Comparison of ENCODE assay signal across 30 cellular contexts in the genomic region with DNA sequence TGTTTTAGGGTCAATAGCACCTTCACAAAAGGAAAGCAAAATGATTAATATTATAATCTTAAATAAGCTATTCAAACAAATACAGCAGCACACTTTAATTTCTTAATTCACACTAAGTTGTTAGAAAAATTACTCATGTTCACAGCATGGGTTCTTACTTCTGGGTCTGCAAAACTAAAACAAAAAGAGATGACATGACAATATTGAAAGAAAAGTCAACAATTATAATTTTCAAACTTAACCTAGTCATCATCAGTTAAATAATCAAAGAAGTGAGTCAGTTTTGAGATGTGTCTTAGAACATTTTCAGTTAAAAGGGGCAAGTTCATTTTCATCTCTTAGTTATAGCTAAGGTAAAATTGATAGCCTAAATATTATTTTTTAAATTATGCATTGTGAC. TPM values are rescaled to one million over a fixed set of nuclear protein-coding genes. Genes with fewer than 3 reads are reported as not detected.
A peak's percentile ranks its signal among the peaks of the same experiment; 100 is the strongest.
DNase-seq lines count a peak whose midpoint lies in the region; ATAC-seq, FAIRE-seq and TF ChIP-seq lines count a peak whose summit lies in the region.
"Had no signal": no experiment of that assay in that cellular context is flagged by ENCODE, and none has a peak within 500 bp of the region (broad histone marks: within the 10 kb centered on the region; RNA-seq: fewer than 3 reads in every experiment).

No MANE protein-coding gene starts in this region.

- no peak for FAIRE-seq in HepG2 (lab: Jason Lieb, UNC)
- FAIRE-seq in K562 (lab: Jason Lieb, UNC) = no peak
- peak; percentile 5 for FAIRE-seq in small intestine (lab: Jason Lieb, UNC)
- FAIRE-seq: GM12878, GM12892, GM18507 had no signal

- no peaks in the 10 kb centered on the region for H3K9me1 ChIP-seq in K562 (ENCODE audit: control insufficient read depth, insufficient read depth, low read length)

- TF ChIP-seq POLR2A in HepG2 (IDR thresholded peaks at IDR 0.05; ENCODE audit: insufficient read depth in 1 of 2, low read depth in 2 of 2, low read length in 2 of 2) = no peak
- no peak for TF ChIP-seq POLR2A in right lobe of liver (IDR thresholded peaks at IDR 0.05)
- TF ChIP-seq POLR2A in K562 (conservative IDR thresholded peaks at IDR 0.05) = no peak

- intact Hi-C loops in HepG2 (cut with micrococcal nuclease; ENCODE audit: unreplicated experiment) = no loop called here
- intact Hi-C loops in right lobe of liver (cut with DNase I) = no loop called here
- intact Hi-C loops in K562 (cut with micrococcal nuclease) = no loop called here

- H3K4me3 Mint-ChIP-seq in activated T-helper 17 cell treated with anti-CD3 and anti-CD28 coated beads, Interleukin-2, amount 50 U/mL, for 72 hours = no peak overlapping the region
- H3K4me3 Mint-ChIP-seq: CD14-positive monocyte; CD4-positive, alpha-beta memory T cell; CD4-positive, CD25-positive, alpha-beta regulatory T cell; CD8-positive, alpha-beta memory T cell had no signal

- H3K9ac ChIP-seq in HepG2 (ENCODE audit: insufficient read depth, low read depth, low read length) (no peak overlapping the region), K562 (ENCODE audit: insufficient read depth in 1 of 2, low read depth in 2 of 2, low read length in 2 of 2) (no peak overlapping the region)
- H3K9ac ChIP-seq: BLaER1 had no signal

- POLR2A ChIA-PET in HepG2 (lab: Yijun Ruan, JAX) = no interaction called here
- POLR2A ChIA-PET in K562 (lab: Yijun Ruan, JAX) = no interaction called here

- H3K27me3 ChIP-seq in HepG2 (ENCODE audit: control insufficient read depth in 1 of 2, insufficient read depth in 2 of 2, low read length in 2 of 2) = no peaks in the 10 kb centered on the region
- no peaks in the 10 kb centered on the region for H3K27me3 ChIP-seq in right lobe of liver
- no peaks in the 10 kb centered on the region for H3K27me3 ChIP-seq in K562 (ENCODE audit: control insufficient read depth in 2 of 2, insufficient read depth in 2 of 2, low read length in 2 of 2)
- H3K27me3 ChIP-seq in small intestine (ENCODE audit: control insufficient read depth in 2 of 2, insufficient read depth in 2 of 2, low read length in 2 of 2) = no peaks in the 10 kb centered on the region
- H3K27me3 ChIP-seq in MG63 = no peaks in the 10 kb centered on the region
- H3K27me3 ChIP-seq: BE2C, BLaER1 had no signal

- no peak overlapping the region for H3K4me2 ChIP-seq in HepG2 (ENCODE audit: low read depth, low read length)
- no peak overlapping the region for H3K4me2 ChIP-seq in K562 (ENCODE audit: insufficient read depth, low read length)
- H3K4me2 ChIP-seq: BLaER1 had no signal

- H3K27me3 Mint-ChIP-seq in activated T-helper 17 cell treated with anti-CD3 and anti-CD28 coated beads, Interleukin-2, amount 50 U/mL, for 72 hours = peaks cover 20% of the 10 kb centered on the region
- H3K27me3 Mint-ChIP-seq: CD4-positive, CD25-positive, alpha-beta regulatory T cell had no signal

- DNase-seq in HepG2 (ENCODE audit: low spot score) (no peak), right lobe of liver (no peak), K562 (ENCODE audit: extremely low read depth in 1 of 4, low spot score in 3 of 4) (no peak), small intestine (no peak), MG63 (no peak)
- DNase-seq: ACHN; BE2C; C1 segment of cervical spinal cord; CD4-positive, alpha-beta memory T cell; CD4-positive, CD25-positive, alpha-beta regulatory T cell; CD8-positive, alpha-beta memory T cell; COR-L47; DMS 273 treated with DMSO at 0.1 percent for 48 hours; DMS153; DMS53; DMS79; DND-41; EL; GDM1 had no signal

- TF ChIP-seq RAD21 in HepG2 (CRISPR knock-in tag; IDR thresholded peaks at IDR 0.05) (no peak), K562 (CRISPR knock-in tag; conservative IDR thresholded peaks at IDR 0.05 in 1 of 2, IDR thresholded peaks at IDR 0.05 in 1 of 2) (no peak)

- TF ChIP-seq EP300 in HepG2 (IDR thresholded peaks at IDR 0.05; ENCODE audit: low read depth in 2 of 2, low read length in 2 of 2) (no peak), HepG2 (CRISPR knock-in tag; IDR thresholded peaks at IDR 0.05; ENCODE audit: borderline replicate concordance) (no peak), K562 (IDR thresholded peaks at IDR 0.05; ENCODE audit: low read length) (no peak)

- H4K20me1 ChIP-seq in HepG2 (ENCODE audit: insufficient read depth, low read length) = no peaks in the 10 kb centered on the region
- no peaks in the 10 kb centered on the region for H4K20me1 ChIP-seq in K562 (replicated peaks; ENCODE audit: control insufficient read depth, insufficient read depth, low read length)
- H4K20me1 ChIP-seq: BLaER1 had no signal

- ATAC-seq in HepG2 (no peak), right lobe of liver (no peak), K562 (no peak)
- ATAC-seq in activated T-helper 17 cell treated with anti-CD3 and anti-CD28 coated beads, Interleukin-2, amount 50 U/mL, for 72 hours (replicated peaks) = no peak
- ATAC-seq: GM12878 had no signal

- no peaks in the 10 kb centered on the region for H3K36me3 Mint-ChIP-seq in activated T-helper 17 cell treated with anti-CD3 and anti-CD28 coated beads, Interleukin-2, amount 50 U/mL, for 72 hours (ENCODE audit: low read depth)
- H3K36me3 Mint-ChIP-seq: CD14-positive monocyte; CD4-positive, alpha-beta memory T cell; CD4-positive, CD25-positive, alpha-beta regulatory T cell; CD8-positive, alpha-beta memory T cell had no signal

- in situ Hi-C loops in HepG2 (cut with HindIII; ENCODE audit: extremely low pct_ligation_motif_present, low pct_unique_long_range_greater_than_20kb) = no loop called here
- in situ Hi-C loops in K562 (cut with MboI) = no loop called here

- no peak overlapping the region for H3K27ac Mint-ChIP-seq in activated T-helper 17 cell treated with anti-CD3 and anti-CD28 coated beads, Interleukin-2, amount 50 U/mL, for 72 hours
- H3K27ac Mint-ChIP-seq: CD14-positive monocyte; CD4-positive, alpha-beta memory T cell; CD4-positive, CD25-positive, alpha-beta regulatory T cell; CD8-positive, alpha-beta memory T cell had no signal

- H3K27ac ChIP-seq in HepG2 (ENCODE audit: extremely low read length, insufficient read depth, low read length) (no peak overlapping the region), right lobe of liver (no peak overlapping the region), K562 (ENCODE audit: extremely low read depth, low read depth, low read length) (no peak overlapping the region), small intestine (ENCODE audit: low read depth in 1 of 2, low read length in 1 of 2) (no peak overlapping the region)
- H3K27ac ChIP-seq: 22Rv1, BLaER1 had no signal

- H3K9me3 Mint-ChIP-seq in activated T-helper 17 cell treated with anti-CD3 and anti-CD28 coated beads, Interleukin-2, amount 50 U/mL, for 72 hours = no peaks in the 10 kb centered on the region
- H3K9me3 Mint-ChIP-seq: CD8-positive, alpha-beta memory T cell had no signal

- no peak for TF ChIP-seq CTCF in HepG2 (CRISPR knock-in tag; IDR thresholded peaks at IDR 0.05)
- no peak for TF ChIP-seq CTCF in right lobe of liver (IDR thresholded peaks at IDR 0.05)
- no peak for TF ChIP-seq CTCF in K562 (IDR thresholded peaks at IDR 0.05 in 2 of 3, conservative IDR thresholded peaks at IDR 0.05 in 1 of 3; ENCODE audit: insufficient read depth in 2 of 3, low read depth in 1 of 3, low read length in 3 of 3)

- CTCF ChIA-PET in HepG2 (lab: Yijun Ruan, JAX; ENCODE audit: low intra/inter-chr PET ratio, low total read pairs) (no interaction called here), K562 (lab: Yijun Ruan, JAX; ENCODE audit: low intra/inter-chr PET ratio) (no interaction called here)

- H3K36me3 ChIP-seq in HepG2 (replicated peaks in 1 of 2; ENCODE audit: control insufficient read depth in 1 of 2, insufficient read depth in 2 of 2, low read length in 2 of 2) = no peaks in the 10 kb centered on the region
- no peaks in the 10 kb centered on the region for H3K36me3 ChIP-seq in right lobe of liver
- H3K36me3 ChIP-seq in K562 (ENCODE audit: control insufficient read depth, insufficient read depth, low read length) = no peaks in the 10 kb centered on the region
- no peaks in the 10 kb centered on the region for H3K36me3 ChIP-seq in small intestine (ENCODE audit: control insufficient read depth in 2 of 2, insufficient read depth in 2 of 2, low read length in 2 of 2)
- H3K36me3 ChIP-seq in MG63 = no peaks in the 10 kb centered on the region
- H3K36me3 ChIP-seq: BE2C, BLaER1 had no signal

- BruUV-seq in HepG2 (replicated peaks; lab: Mats Ljungman, UMichigan) (no TSS peak), K562 (replicated peaks; lab: Mats Ljungman, UMichigan) (no TSS peak)

- H2AFZ ChIP-seq in HepG2 (ENCODE audit: low read length) (no peak overlapping the region), K562 (ENCODE audit: low read depth, low read length) (no peak overlapping the region)

- H3K4me1 ChIP-seq in HepG2 (ENCODE audit: insufficient read depth, low read length) (no peaks in the 10 kb centered on the region), right lobe of liver (no peaks in the 10 kb centered on the region), K562 (replicated peaks in 1 of 2; ENCODE audit: control insufficient read depth in 2 of 2, insufficient read depth in 2 of 2, low read length in 2 of 2) (no peaks in the 10 kb centered on the region), small intestine (ENCODE audit: control insufficient read depth in 2 of 2, insufficient read depth in 1 of 2, low read depth in 1 of 2, low read length in 1 of 2) (no peaks in the 10 kb centered on the region)
- H3K4me1 ChIP-seq: BE2C, BLaER1 had no signal

- no peaks in the 10 kb centered on the region for H3K4me1 Mint-ChIP-seq in activated T-helper 17 cell treated with anti-CD3 and anti-CD28 coated beads, Interleukin-2, amount 50 U/mL, for 72 hours
- H3K4me1 Mint-ChIP-seq: CD14-positive monocyte; CD4-positive, alpha-beta memory T cell; CD4-positive, CD25-positive, alpha-beta regulatory T cell; CD8-positive, alpha-beta memory T cell had no signal

- H3K79me2 ChIP-seq in HepG2 (ENCODE audit: insufficient read depth, low read length) (no peaks in the 10 kb centered on the region), K562 (ENCODE audit: control insufficient read depth, insufficient read depth, low read length) (no peaks in the 10 kb centered on the region)

- H3K9me3 ChIP-seq in HepG2 (ENCODE audit: low read length) (no peaks in the 10 kb centered on the region), right lobe of liver (no peaks in the 10 kb centered on the region), K562 (replicated peaks; ENCODE audit: control insufficient read depth, insufficient read depth, low read depth, low read length) (no peaks in the 10 kb centered on the region; the same call in 1 of the 2 replicates), small intestine (ENCODE audit: control insufficient read depth, low read depth) (no peaks in the 10 kb centered on the region), MG63 (no peaks in the 10 kb centered on the region)
- H3K9me3 ChIP-seq: BE2C, BLaER1 had no signal

- H3K4me3 ChIP-seq in HepG2 (replicated peaks in 1 of 3; ENCODE audit: insufficient read depth in 1 of 3, low read depth in 2 of 3, low read length in 3 of 3) = no peak overlapping the region
- no peak overlapping the region for H3K4me3 ChIP-seq in right lobe of liver
- no peak overlapping the region for H3K4me3 ChIP-seq in K562
- no peak overlapping the region for H3K4me3 ChIP-seq in small intestine (ENCODE audit: low read depth in 1 of 2, low read length in 2 of 2)
- no peak overlapping the region for H3K4me3 ChIP-seq in MG63
- H3K4me3 ChIP-seq: BLaER1, GM12878 had no signal

RNA-seq across cellular contexts. Expression of a gene that starts 47.7 kb away (rescaled TPM):
- total RNA-seq in HepG2 (2016; rRNA removed; fragmentation: Illumina TruSeq; extraction: Trizol) (0.13 TPM in 1 of 2 replicates, not detected in the other), right lobe of liver (under 1 TPM in 3 of 6 experiments, not detected in 3; 0.12 to 0.50 (median 0.13) TPM), K562 (2014; rRNA removed) (not detected in 2 replicates), K562 (2014; rRNA removed; fragmentation: Illumina TruSeq; extraction: Trizol) (not detected in 2 replicates), K562 (2015; rRNA removed; fragmentation: Illumina TruSeq; extraction: Trizol) (not detected in 2 replicates), K562 (2021) (not detected in 2 replicates)
- total RNA-seq in HepG2 (2016; cell fraction: cytosol; rRNA removed; fragmentation: Illumina TruSeq; extraction: Trizol; ENCODE audit: low read depth) = 0.30 and 0.79 TPM in 2 replicates
- not detected in 2 replicates for total RNA-seq in HepG2 (2016; cell fraction: insoluble cytoplasmic fraction; rRNA removed; fragmentation: Illumina TruSeq; extraction: Trizol)
- 0.24 and 0.28 TPM in 2 replicates for total RNA-seq in HepG2 (2016; cell fraction: membrane; rRNA removed; fragmentation: Illumina TruSeq; extraction: Trizol)
- total RNA-seq in HepG2 (2016; cell fraction: nucleus; rRNA removed; fragmentation: Illumina TruSeq; extraction: Trizol) = 0.37 TPM in 1 of 2 replicates, not detected in the other
- polyA plus RNA-seq in HepG2 (2011; rRNA removed) (0.08 TPM in 1 of 2 replicates, not detected in the other), K562 (2011; rRNA removed) (not detected in 2 replicates), K562 (2014; fragmentation: Illumina TruSeq; extraction: Trizol) (not detected in 2 replicates), K562 (2014; fragmentation: Nextera tagmentation; extraction: Ambion mirVana) (not detected), K562 (2014; rRNA removed) (not detected in 2 replicates), small intestine (not detected)
- not detected in 2 replicates for polyA plus RNA-seq in HepG2 (2011; cell fraction: cytosol; rRNA removed)
- polyA plus RNA-seq in HepG2 (2011; cell fraction: nucleus; rRNA removed) = 0.10 and 0.59 TPM in 2 replicates
- 0.11 TPM in 1 of 2 replicates, not detected in the other for polyA plus RNA-seq in HepG2 (2012)
- not detected in 2 replicates for polyA plus RNA-seq in HepG2 (2016; cell fraction: cytosol; fragmentation: Illumina TruSeq; extraction: Trizol; ENCODE audit: low read depth)
- not detected in 2 replicates for polyA plus RNA-seq in HepG2 (2016; cell fraction: insoluble cytoplasmic fraction; fragmentation: Illumina TruSeq; extraction: Trizol; ENCODE audit: low read depth)
- not detected in 2 replicates for polyA plus RNA-seq in HepG2 (2016; cell fraction: membrane; fragmentation: Illumina TruSeq; extraction: Trizol; ENCODE audit: low read depth)
- polyA plus RNA-seq in HepG2 (2016; cell fraction: nucleus; fragmentation: Illumina TruSeq; extraction: Trizol; ENCODE audit: insufficient read depth, low read depth) = not detected in 2 replicates
- polyA minus RNA-seq in HepG2 (2011; rRNA and poly(A)+ RNA removed; ENCODE audit: low replicate concordance) = not detected in 2 replicates
- not detected in 2 replicates for polyA minus RNA-seq in HepG2 (2011; cell fraction: cytosol; rRNA and poly(A)+ RNA removed)
- 1.5 and 1.7 TPM in 2 replicates for polyA minus RNA-seq in HepG2 (2011; cell fraction: nucleus; rRNA and poly(A)+ RNA removed)
- not detected in 2 replicates for total RNA-seq in K562 (2011; cell fraction: chromatin; rRNA removed; ENCODE audit: low replicate concordance)
- total RNA-seq in K562 (2011; cell fraction: nucleolus; rRNA removed) = not detected in 2 replicates
- not detected in 2 replicates for total RNA-seq in K562 (2011; cell fraction: nucleoplasm; rRNA removed)
- polyA plus RNA-seq in K562 (2011; cell fraction: cytosol; rRNA removed) = not detected in 2 replicates
- polyA plus RNA-seq in K562 (2011; cell fraction: nucleus; rRNA removed) = not detected in 2 replicates
- polyA plus RNA-seq in K562 (2012) = not detected in 2 replicates
- polyA minus RNA-seq in K562 (2011; rRNA and poly(A)+ RNA removed) = not detected in 2 replicates
- not detected in 2 replicates for polyA minus RNA-seq in K562 (2011; cell fraction: cytosol; rRNA and poly(A)+ RNA removed)
- not detected in 2 replicates for polyA minus RNA-seq in K562 (2011; cell fraction: nucleus; rRNA and poly(A)+ RNA removed)
- not detected for total RNA-seq in activated T-helper 17 cell treated with anti-CD3 and anti-CD28 coated beads, Interleukin-2, amount 50 U/mL, for 72 hours
- not detected in 2 replicates for total RNA-seq in MG63 (2014; rRNA removed; shearing (Covaris generic); ENCODE audit: low replicate concordance)
- total RNA-seq: A172; A673; CD4-positive, alpha-beta memory T cell; CD4-positive, CD25-positive, alpha-beta regulatory T cell; CD8-positive, alpha-beta memory T cell; Daoy had no signal
- polyA plus RNA-seq: AG04450; CD14-positive monocyte; CD4-positive, alpha-beta memory T cell; CD4-positive, CD25-positive, alpha-beta regulatory T cell; CD8-positive, alpha-beta memory T cell had no signal
